In the genomic region with DNA sequence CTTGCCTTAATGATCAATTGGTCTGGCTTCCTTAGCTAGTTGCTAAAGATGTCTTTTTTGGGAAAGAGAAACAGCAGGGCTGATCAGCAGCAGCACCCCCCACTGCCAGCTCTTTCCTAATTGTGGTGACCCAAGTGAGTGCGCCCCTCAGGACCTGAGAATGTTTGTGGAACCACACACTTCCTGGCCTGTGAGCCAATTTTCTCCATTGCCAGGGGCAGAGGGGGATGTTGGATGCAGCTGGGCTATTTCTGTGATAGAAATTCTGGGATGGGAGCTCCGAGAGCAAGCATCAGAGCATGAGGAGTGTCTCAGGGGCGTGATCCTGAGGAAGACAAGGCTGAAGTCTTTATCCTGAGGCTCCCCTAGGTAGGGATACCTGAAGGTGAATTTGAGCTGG, we compare ENCODE assay signal across 15 cellular contexts.
DNase-seq lines count a peak whose midpoint lies in the region.
"Had no signal": no experiment of that assay in that cellular context is flagged by ENCODE, and none has a peak within 500 bp of the region (broad histone marks: within the 10 kb centered on the region; RNA-seq: fewer than 3 reads in every experiment).

No MANE protein-coding gene starts in this region.

- no peaks in the 10 kb centered on the region for H3K9me3 Mint-ChIP-seq in activated naive CD4-positive, alpha-beta T cell treated with anti-CD3 and anti-CD28 coated beads, Interleukin-2, amount 10 ng/mL, durations not matched to agents 7 days and 5 days
- H3K9me3 Mint-ChIP-seq: CD8-positive, alpha-beta T cell had no signal

- H3K4me1 Mint-ChIP-seq in activated naive CD4-positive, alpha-beta T cell treated with anti-CD3 and anti-CD28 coated beads, Interleukin-2, amount 10 ng/mL, durations not matched to agents 7 days and 5 days: no peaks in the 10 kb centered on the region
- H3K4me1 Mint-ChIP-seq: CD14-positive monocyte had no signal

- H3K4me3 Mint-ChIP-seq in activated naive CD4-positive, alpha-beta T cell treated with anti-CD3 and anti-CD28 coated beads, Interleukin-2, amount 10 ng/mL, durations not matched to agents 7 days and 5 days: no peak overlapping the region
- H3K4me3 Mint-ChIP-seq: CD14-positive monocyte; CD8-positive, alpha-beta T cell had no signal

- H3K36me3 Mint-ChIP-seq in activated naive CD4-positive, alpha-beta T cell treated with anti-CD3 and anti-CD28 coated beads, Interleukin-2, amount 10 ng/mL, durations not matched to agents 7 days and 5 days: no peaks in the 10 kb centered on the region
- H3K36me3 Mint-ChIP-seq: CD14-positive monocyte; CD8-positive, alpha-beta T cell had no signal

- peak overlapping the region; percentile 99 for H3K27ac ChIP-seq in cingulate gyrus (ENCODE audit: low read depth, low read length)
- peak overlapping the region; percentile 98 for H3K27ac ChIP-seq in layer of hippocampus (ENCODE audit: low read depth, low read length)
- peak overlapping the region; percentile 97 for H3K27ac ChIP-seq in temporal lobe (ENCODE audit: low read depth, low read length)
- H3K27ac ChIP-seq: A549 had no signal

- peak; percentile 90 for DNase-seq in RPMI7951 (ENCODE audit: low read depth)
- DNase-seq in activated naive CD4-positive, alpha-beta T cell treated with anti-CD3 and anti-CD28 coated beads, Interleukin-2, amount 10 ng/mL, durations not matched to agents 7 days and 5 days: no peak
- no peak for DNase-seq in HPDE6-E6E7 (ENCODE audit: extremely low spot score)
- no peak for DNase-seq in T-helper 2 cell
- DNase-seq: CD8-positive, alpha-beta T cell; COR-L47; DMS153; DMS79 treated with DMSO at 0.1 percent for 48 hours; GDM1; GOT3 had no signal

- H3K27me3 Mint-ChIP-seq in activated naive CD4-positive, alpha-beta T cell treated with anti-CD3 and anti-CD28 coated beads, Interleukin-2, amount 10 ng/mL, durations not matched to agents 7 days and 5 days: peaks cover 12% of the 10 kb centered on the region

- CTCF ChIA-PET in activated naive CD4-positive, alpha-beta T cell treated with anti-CD3 and anti-CD28 coated beads, Interleukin-2, amount 10 ng/mL, durations not matched to agents 7 days and 5 days (lab: Charles Lee): interaction anchor here (0.5 to 1.2 kb wide), 2 partner anchors 33 to 364 kb away, joined by 4 to 5 read pairs; no protein-coding TSS in a partner anchor

- no peaks in the 10 kb centered on the region for H3K27me3 ChIP-seq in layer of hippocampus (ENCODE audit: control insufficient read depth, insufficient read depth, low read length)

- no peak overlapping the region for H3K27ac Mint-ChIP-seq in activated naive CD4-positive, alpha-beta T cell treated with anti-CD3 and anti-CD28 coated beads, Interleukin-2, amount 10 ng/mL, durations not matched to agents 7 days and 5 days
- H3K27ac Mint-ChIP-seq: CD8-positive, alpha-beta T cell had no signal
